ENCODE assay signal across 1 cellular context in the genomic region with DNA sequence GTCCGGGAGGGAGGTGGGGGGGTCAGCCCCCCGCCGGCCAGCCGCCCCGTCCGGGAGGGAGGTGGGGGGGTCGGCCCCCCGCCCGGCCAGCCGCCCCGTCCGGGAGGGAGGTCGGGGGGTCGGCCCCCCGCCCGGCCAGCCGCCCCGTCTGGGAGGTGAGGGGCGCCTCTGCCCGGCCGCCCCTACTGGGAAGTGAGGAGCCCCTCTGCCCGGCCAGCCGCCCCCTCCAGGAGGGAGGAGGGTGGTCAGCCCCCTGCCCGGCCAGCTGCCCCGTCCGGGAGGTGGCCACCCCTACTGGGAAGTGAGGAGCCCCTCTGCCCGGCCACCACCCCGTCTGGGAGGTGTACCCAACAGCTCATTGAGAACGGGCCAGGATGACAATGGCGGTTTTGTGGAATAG. TPM values are rescaled to one million over a fixed set of nuclear protein-coding genes. Genes with fewer than 3 reads are reported as not detected.
"Had no signal": no experiment of that assay in that cellular context is flagged by ENCODE, and none has a peak within 500 bp of the region (broad histone marks: within the 10 kb centered on the region; RNA-seq: fewer than 3 reads in every experiment).

No MANE protein-coding gene starts in this region.

RNA-seq across cellular contexts. Expression of a gene that starts 53.1 kb away (rescaled TPM):
- total RNA-seq: HT-29 had no signal
